Comparison of ENCODE assay signal across 27 cellular contexts in the genomic region with DNA sequence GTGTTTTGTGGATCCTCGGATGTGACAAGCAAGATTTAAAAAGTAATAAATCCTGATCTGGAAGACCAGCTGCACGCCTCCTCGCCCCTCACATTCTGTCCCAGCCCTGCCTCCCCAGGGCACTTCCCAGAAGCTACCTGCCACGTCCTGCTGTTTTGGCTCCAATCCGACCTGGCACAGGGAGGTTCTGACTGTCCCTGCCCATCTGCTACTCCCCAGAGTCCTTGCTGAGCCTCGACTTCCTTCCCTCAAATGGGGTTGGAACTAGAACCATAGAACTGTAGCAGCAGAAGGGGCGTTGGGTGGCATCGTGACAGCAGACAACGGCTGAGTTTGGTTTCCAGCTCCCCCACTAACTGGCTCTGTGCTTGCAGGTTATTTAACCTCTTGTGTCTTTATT.
DNase-seq lines count a peak whose midpoint lies in the region; ATAC-seq and TF ChIP-seq lines count a peak whose summit lies in the region.
"Had no signal": no experiment of that assay in that cellular context is flagged by ENCODE, and none has a peak within 500 bp of the region (broad histone marks: within the 10 kb centered on the region; RNA-seq: fewer than 3 reads in every experiment).

No MANE protein-coding gene starts in this region.

- H3K36me3 Mint-ChIP-seq in type B pancreatic cell: peaks cover 10% of the 10 kb centered on the region
- H3K36me3 Mint-ChIP-seq in effector memory CD8-positive, alpha-beta T cell (ENCODE audit: insufficient read depth): peaks cover 2% of the 10 kb centered on the region
- peaks cover 14% of the 10 kb centered on the region for H3K36me3 Mint-ChIP-seq in progenitor cell of endocrine pancreas (ENCODE audit: insufficient read depth)

- no peak overlapping the region for H4K91ac ChIP-seq in neuronal stem cell (ENCODE audit: low read depth, low read length, poor library complexity)

- H3K18ac ChIP-seq in neuronal stem cell (ENCODE audit: low read length): peak overlapping the region; percentile 30

- H2AK5ac ChIP-seq in neuronal stem cell (ENCODE audit: low read depth, low read length): no peak overlapping the region

- H3K4me3 Mint-ChIP-seq in type B pancreatic cell: no peak overlapping the region
- no peak overlapping the region for H3K4me3 Mint-ChIP-seq in effector memory CD8-positive, alpha-beta T cell
- H3K4me3 Mint-ChIP-seq in progenitor cell of endocrine pancreas (ENCODE audit: low read depth): no peak overlapping the region
- H3K4me3 Mint-ChIP-seq: activated CD4-positive, alpha-beta T cell treated with anti-CD3 and anti-CD28 coated beads for 36 hours; H9; neural crest cell; T-helper 2 cell treated with Interferon-gamma antibody and Interleukin-4, amounts not matched to agents 5 μg/mL and 100 μg/mL, for 36 hours had no signal

- DNase-seq in cardiac septum (ENCODE audit: low spot score): peak; percentile 35
- no peak for DNase-seq in Right ventricle myocardium superior
- DNase-seq in adrenal gland: peak in 4 of 7 donors; percentile 4 to 42 (median 7)
- no peak for DNase-seq in neuronal stem cell (ENCODE audit: low spot score)
- DNase-seq in type B pancreatic cell (ENCODE audit: extremely low spot score, unreplicated experiment): peak; percentile 47
- no peak for DNase-seq in effector memory CD8-positive, alpha-beta T cell
- DNase-seq in NCI-H82 (lab: John Stamatoyannopoulos, UW): no peak
- DNase-seq in progenitor cell of endocrine pancreas (ENCODE audit: low spot score, unreplicated experiment): no peak
- DNase-seq: activated CD4-positive, alpha-beta T cell treated with anti-CD3 and anti-CD28 coated beads for 36 hours; activated CD8-positive, alpha-beta memory T cell treated with anti-CD3 and anti-CD28 coated beads for 24 hours; activated gamma-delta T cell; central memory CD4-positive, alpha-beta T cell; foreskin fibroblast; H9; KBM-7; mesenchymal stem cell; NCI-H1105; NCI-H1930; NCI-H226; NCI-H69; PC-9; SHP77 treated with DMSO at 0.1 percent for 48 hours; stimulated activated CD4-positive, alpha-beta T cell treated with anti-CD3 and anti-CD28 coated beads, Interleukin-4, amount 100 ng/mL, for 24 hours had no signal

- no peak overlapping the region for H2AFZ ChIP-seq in neuronal stem cell (ENCODE audit: low read length)
- H2AFZ ChIP-seq: PC-9 had no signal

- H3K9me3 ChIP-seq in adrenal gland (replicated peaks in 1 of 3) (no peaks in the 10 kb centered on the region), neuronal stem cell (replicated peaks in 1 of 2; ENCODE audit: control insufficient read depth in 2 of 2, insufficient read depth in 1 of 2, low read depth in 1 of 2, low read length in 2 of 2) (peaks cover 5 to 12% of the 10 kb centered on the region in 2 donors)
- H3K9me3 ChIP-seq: tibial nerve had no signal

- H3K36me3 ChIP-seq in adrenal gland (replicated peaks in 1 of 2) (no peaks in the 10 kb centered on the region), neuronal stem cell (replicated peaks in 1 of 2; ENCODE audit: control insufficient read depth in 2 of 2, insufficient read depth in 2 of 2, low read length in 2 of 2) (no peaks in the 10 kb centered on the region)

- no peak overlapping the region for H3K4ac ChIP-seq in neuronal stem cell (ENCODE audit: low read length)

- H3K4me3 ChIP-seq in adrenal gland: no peak overlapping the region
- H3K4me3 ChIP-seq in neuronal stem cell (ENCODE audit: low read length in 2 of 2): no peak overlapping the region
- H3K4me3 ChIP-seq: esophagus muscularis mucosa, PC-9, tibial nerve had no signal

- intact Hi-C loops in cardiac septum (cut with DNase I) (no loop called here), Right ventricle myocardium superior (cut with DNase I) (no loop called here), adrenal gland (cut with DNase I) (no loop called here)

- no peak overlapping the region for H2BK120ac ChIP-seq in neuronal stem cell (ENCODE audit: low read depth, low read length)

- TF ChIP-seq POLR2A in adrenal gland (IDR thresholded peaks at IDR 0.05): no peak

- no peak overlapping the region for H3K27ac ChIP-seq in adrenal gland
- H3K27ac ChIP-seq in neuronal stem cell (replicated peaks; ENCODE audit: low read length): no peak overlapping the region
- H3K27ac ChIP-seq: PC-9, tibial nerve had no signal

- no peak overlapping the region for H3K9ac ChIP-seq in neuronal stem cell (ENCODE audit: low read depth, low read length, poor library complexity)

- no peak for TF ChIP-seq CTCF in adrenal gland (IDR thresholded peaks at IDR 0.05)
- no peak for TF ChIP-seq CTCF in type B pancreatic cell (conservative IDR thresholded peaks at IDR 0.05)
- no peak for TF ChIP-seq CTCF in progenitor cell of endocrine pancreas (IDR thresholded peaks at IDR 0.05; ENCODE audit: unreplicated experiment)

- no peak overlapping the region for H2BK15ac ChIP-seq in neuronal stem cell (ENCODE audit: low read length)

- H3K4me1 ChIP-seq in adrenal gland (replicated peaks in 1 of 2) (peaks cover 0 to 12% of the 10 kb centered on the region in 2 donors), neuronal stem cell (ENCODE audit: control insufficient read depth in 2 of 2, insufficient read depth in 1 of 2, low read depth in 1 of 2, low read length in 2 of 2) (peaks cover 0 to under 1% of the 10 kb centered on the region in 2 donors)
- H3K4me1 ChIP-seq: esophagus muscularis mucosa, tibial nerve had no signal

- no peak for ATAC-seq in Right ventricle myocardium superior (ENCODE audit: poor library complexity)
- no peak for ATAC-seq in effector memory CD8-positive, alpha-beta T cell (replicated peaks)
- ATAC-seq: activated CD4-positive, alpha-beta T cell treated with anti-CD3 and anti-CD28 coated beads for 36 hours had no signal

- H4K8ac ChIP-seq in neuronal stem cell (ENCODE audit: low read depth, low read length): no peak overlapping the region

- no peak overlapping the region for H3K4me2 ChIP-seq in neuronal stem cell (ENCODE audit: insufficient read depth, low read length, poor library complexity, severe bottlenecking)
- H3K4me2 ChIP-seq: PC-9 had no signal

- H3K27me3 Mint-ChIP-seq in type B pancreatic cell: no peaks in the 10 kb centered on the region
- H3K27me3 Mint-ChIP-seq in effector memory CD8-positive, alpha-beta T cell: no peaks in the 10 kb centered on the region
- no peaks in the 10 kb centered on the region for H3K27me3 Mint-ChIP-seq in progenitor cell of endocrine pancreas
- H3K27me3 Mint-ChIP-seq: activated CD4-positive, alpha-beta T cell treated with anti-CD3 and anti-CD28 coated beads for 36 hours had no signal

- H3K27ac Mint-ChIP-seq in type B pancreatic cell (no peak overlapping the region), progenitor cell of endocrine pancreas (no peak overlapping the region)
- H3K27ac Mint-ChIP-seq in effector memory CD8-positive, alpha-beta T cell: peak overlapping the region in 1 of 2 donors; percentile 3
- H3K27ac Mint-ChIP-seq: activated CD4-positive, alpha-beta T cell treated with anti-CD3 and anti-CD28 coated beads for 36 hours; T-helper 2 cell treated with Interferon-gamma antibody and Interleukin-4, amounts not matched to agents 5 μg/mL and 100 μg/mL, for 36 hours had no signal

- 84 to 95% (median 88%) methylated on average over 8 to 9 of the region's 9 CpGs for WGBS in adrenal gland, 4 donors
- no CpG with 5 or more reads among the region's 9 CpGs for WGBS in neuronal stem cell (ENCODE audit: extremely low coverage in 2 of 2, insufficient read length in 2 of 2, insufficient replicate concordance in 1 of 2), 2 donors

- no peak overlapping the region for H3K23ac ChIP-seq in neuronal stem cell (ENCODE audit: low read depth, low read length, poor library complexity)

- H3K27me3 ChIP-seq in adrenal gland: no peaks in the 10 kb centered on the region
- H3K27me3 ChIP-seq in neuronal stem cell (ENCODE audit: control insufficient read depth in 3 of 3, insufficient read depth in 3 of 3, low read depth in 1 of 3, low read length in 3 of 3): no peaks in the 10 kb centered on the region
- H3K27me3 ChIP-seq: tibial nerve had no signal

- no peaks in the 10 kb centered on the region for H3K79me1 ChIP-seq in neuronal stem cell (ENCODE audit: low read depth, low read length)

- no peaks in the 10 kb centered on the region for H3K9me3 Mint-ChIP-seq in type B pancreatic cell
- no peaks in the 10 kb centered on the region for H3K9me3 Mint-ChIP-seq in effector memory CD8-positive, alpha-beta T cell
- H3K9me3 Mint-ChIP-seq in progenitor cell of endocrine pancreas (ENCODE audit: low read depth): no peaks in the 10 kb centered on the region
- H3K9me3 Mint-ChIP-seq: neural crest cell; T-helper 2 cell treated with Interferon-gamma antibody and Interleukin-4, amounts not matched to agents 5 μg/mL and 100 μg/mL, for 36 hours had no signal

- no peak overlapping the region for H2BK5ac ChIP-seq in neuronal stem cell (ENCODE audit: low read length)

- H2BK12ac ChIP-seq in neuronal stem cell (ENCODE audit: low read length): no peak overlapping the region

- H3K4me1 Mint-ChIP-seq in type B pancreatic cell (ENCODE audit: unreplicated experiment): peaks cover 19% of the 10 kb centered on the region
- no peaks in the 10 kb centered on the region for H3K4me1 Mint-ChIP-seq in effector memory CD8-positive, alpha-beta T cell (ENCODE audit: low read depth in 2 of 2)
- no peaks in the 10 kb centered on the region for H3K4me1 Mint-ChIP-seq in progenitor cell of endocrine pancreas (ENCODE audit: low read depth)
- H3K4me1 Mint-ChIP-seq: activated CD4-positive, alpha-beta T cell treated with anti-CD3 and anti-CD28 coated beads for 36 hours; neural crest cell had no signal

- peak overlapping the region; percentile 15 for H3K14ac ChIP-seq in neuronal stem cell (ENCODE audit: low read length)

Comparison
In these comparisons a context has a peak if more than half of its experiments do, and no peak if none do; other contexts are left out.
1. DNase-seq: peak in cardiac septum (single experiment), adrenal gland (4 of 7) and type B pancreatic cell (single experiment); none in Right ventricle myocardium superior (single experiment), neuronal stem cell (single experiment), effector memory CD8-positive, alpha-beta T cell (0 of 3), NCI-H82 (single experiment) and progenitor cell of endocrine pancreas (single experiment).